Comparison of ENCODE assay signal across 24 cellular contexts in the genomic region with DNA sequence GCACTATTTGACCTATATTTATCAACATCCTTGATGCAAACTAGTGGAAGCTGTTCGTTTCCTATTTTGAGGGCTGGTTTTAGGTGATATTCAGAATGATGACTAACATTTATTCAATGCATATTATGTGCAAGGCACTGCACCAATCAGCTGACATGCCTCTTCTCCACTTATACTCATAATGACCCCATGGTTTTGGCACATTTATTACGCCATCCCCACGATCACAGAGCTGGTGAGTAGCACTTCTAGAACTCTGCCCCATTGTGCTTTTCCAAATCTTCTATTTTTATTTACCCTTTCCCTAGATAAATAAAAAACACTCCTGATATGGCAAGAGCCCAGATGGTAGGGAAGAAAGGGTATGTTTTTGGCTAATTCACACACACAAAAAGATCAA.
"Had no signal": no experiment of that assay in that cellular context is flagged by ENCODE, and none has a peak within 500 bp of the region (broad histone marks: within the 10 kb centered on the region; RNA-seq: fewer than 3 reads in every experiment).

No MANE protein-coding gene starts in this region.

- DNase-seq: cortex of kidney; effector memory CD8-positive, alpha-beta T cell; foreskin keratinocyte; heart left ventricle; kidney; left lung; mesenchymal stem cell; mucosa of descending colon; naive B cell; nephron progenitor cell; nucleus accumbens; sigmoid colon; spleen; stimulated activated CD4-positive, alpha-beta T cell treated with anti-CD3 and anti-CD28 coated beads, Interleukin-2, amount 100 ng/mL, for 48 hours; stimulated activated naive B cell treated with anti-CD40 and anti-IgM and Interleukin-4, amounts not matched to agents 10 μg/mL and 1 μg/mL and 100 μg/mL, for 72 hours; upper lobe of left lung; uterus had no signal

- ATAC-seq: effector memory CD8-positive, alpha-beta T cell; foreskin keratinocyte; gastroesophageal sphincter; heart left ventricle; left lung; mucosa of descending colon; stimulated activated naive B cell treated with anti-CD40 and anti-IgM and Interleukin-4, amounts not matched to agents 10 μg/mL and 1 μg/mL and 100 μg/mL, for 72 hours had no signal

- H3K27ac ChIP-seq: foreskin keratinocyte, gastroesophageal sphincter, heart left ventricle, hepatocyte, left lung, prostate gland, right atrium auricular region, sigmoid colon, skin epidermis, spleen, thoracic aorta, tibial nerve, upper lobe of left lung, uterus had no signal

- H3K9me3 ChIP-seq: gastroesophageal sphincter, heart left ventricle, left lung, mucosa of descending colon, prostate gland, right atrium auricular region, sigmoid colon, spleen, thoracic aorta, tibial nerve, upper lobe of left lung, uterus had no signal

- H3K27me3 ChIP-seq: foreskin keratinocyte, gastroesophageal sphincter, hepatocyte, left lung, right atrium auricular region, sigmoid colon, spleen, upper lobe of left lung, uterus had no signal

- H3K4me3 ChIP-seq: gastroesophageal sphincter, heart left ventricle, hepatocyte, left lung, mucosa of descending colon, prostate gland, right atrium auricular region, sigmoid colon, skin epidermis, spleen, thoracic aorta, tibial nerve, upper lobe of left lung, uterus had no signal

- H3K4me1 ChIP-seq: foreskin keratinocyte, heart left ventricle, left lung, prostate gland, right atrium auricular region, sigmoid colon, spleen, tibial nerve, upper lobe of left lung, uterus had no signal

- H2AFZ ChIP-seq: hepatocyte had no signal

- H3K36me3 ChIP-seq: prostate gland, uterus had no signal

- H3K4me2 ChIP-seq: hepatocyte had no signal
